Comparison of ENCODE assay signal across 6 cellular contexts in the genomic region with DNA sequence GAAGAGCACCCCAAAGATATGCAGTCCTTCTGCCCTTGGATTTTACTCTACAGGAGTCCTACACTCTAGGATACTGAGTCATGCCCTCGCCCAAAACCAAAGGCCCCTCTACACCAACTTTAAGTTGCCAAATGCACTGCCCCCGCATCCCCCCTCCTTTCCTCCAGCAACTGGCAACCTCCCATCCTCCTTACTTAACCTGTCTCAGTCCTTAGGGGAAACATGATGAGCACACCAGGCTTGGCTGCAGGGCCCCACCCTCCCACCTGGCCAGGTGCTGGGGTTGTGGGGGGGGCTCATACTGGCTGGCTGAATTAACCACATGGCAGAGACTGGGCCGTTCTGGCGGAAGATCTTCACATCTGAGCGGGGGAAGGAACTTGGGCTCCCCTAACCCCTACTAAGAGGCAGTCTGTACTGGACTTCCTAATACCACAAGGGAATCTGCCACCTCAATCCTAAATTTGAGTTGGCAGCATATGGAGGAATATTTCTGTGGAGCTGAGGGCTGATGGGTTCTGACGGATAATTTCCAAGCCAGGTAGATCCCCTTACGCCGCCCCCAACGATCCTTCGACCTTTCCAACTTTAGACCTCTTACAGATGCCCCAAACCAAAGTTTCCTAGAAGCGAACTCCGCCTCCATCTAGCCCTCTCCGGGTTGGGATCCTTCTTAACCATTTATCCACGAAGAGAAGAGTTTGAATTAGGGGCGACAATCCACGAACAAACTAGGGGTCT. TPM values are rescaled to one million over a fixed set of nuclear protein-coding genes. Genes with fewer than 3 reads are reported as not detected.
A peak's percentile ranks its signal among the peaks of the same experiment; 100 is the strongest.
DNase-seq lines count a peak whose midpoint lies in the region; ATAC-seq and TF ChIP-seq lines count a peak whose summit lies in the region.

No MANE protein-coding gene starts in this region.

- H3K36me3 ChIP-seq in smooth muscle cell (ENCODE audit: low read depth) = no peaks in the 10 kb centered on the region

- H3K27me3 ChIP-seq in smooth muscle cell (ENCODE audit: low read depth) = no peaks in the 10 kb centered on the region

- no peaks in the 10 kb centered on the region for H3K9me3 ChIP-seq in smooth muscle cell (replicated peaks; ENCODE audit: low read depth)

- 3% methylated on average over 16 of the region's 16 CpGs for WGBS in smooth muscle cell (ENCODE audit: low lambda C conversion rate)

- no peak for TF ChIP-seq CTCF in GM13976 (IDR thresholded peaks at IDR 0.05; ENCODE audit: borderline replicate concordance, control extremely low read depth, extremely low read depth, insufficient read depth, missing control alignments)
- no peak for TF ChIP-seq CTCF in smooth muscle cell (IDR thresholded peaks at IDR 0.05; ENCODE audit: borderline replicate concordance, insufficient read depth, poor library complexity, severe bottlenecking)

- peaks cover 50% of the 10 kb centered on the region for H3K4me1 ChIP-seq in smooth muscle cell (ENCODE audit: low read depth)

- DNase-seq in GM13976 (ENCODE audit: low spot score) (peak; percentile 37), RKO (ENCODE audit: low spot score) (peak; percentile 84), erythroblast (lab: John Stamatoyannopoulos, UW) (peak; percentile 66 to 74), smooth muscle cell (lab: John Stamatoyannopoulos, UW; ENCODE audit: unreplicated experiment) (no peak), NCI-H446 (lab: John Stamatoyannopoulos, UW) (no peak)

- H3K9ac ChIP-seq in smooth muscle cell (ENCODE audit: low read depth) = peak overlapping the region; percentile 100

- peak; percentile 47 for TF ChIP-seq POLR2A in erythroblast (IDR thresholded peaks at IDR 0.05; ENCODE audit: low read length)

- H2AFZ ChIP-seq in smooth muscle cell (ENCODE audit: low read depth) = peak overlapping the region; percentile 34

- ATAC-seq in GM21717 (IDR thresholded peaks at IDR 0.05; ENCODE audit: unreplicated experiment) = no peak

- H4K20me1 ChIP-seq in smooth muscle cell (ENCODE audit: low read depth) = no peaks in the 10 kb centered on the region

- peak overlapping the region; percentile 75 for H3K4me3 ChIP-seq in smooth muscle cell

- peaks cover 59% of the 10 kb centered on the region for H3K79me2 ChIP-seq in smooth muscle cell (ENCODE audit: low read depth)

- peak overlapping the region; percentile 97 for H3K4me2 ChIP-seq in smooth muscle cell

- H3F3A ChIP-seq in smooth muscle cell (ENCODE audit: low read depth) = peaks cover 6% of the 10 kb centered on the region

- peak overlapping the region; percentile 100 for H3K27ac ChIP-seq in smooth muscle cell (ENCODE audit: low read depth)

- in situ Hi-C loops in GM13976 (cut with MboI; ENCODE audit: low sequenced_read_pairs, unreplicated experiment) = no loop called here

RNA-seq across cellular contexts. Expression of a gene that starts 1.1 kb away (rescaled TPM):
- total RNA-seq in smooth muscle cell = 88.4 and 97.2 TPM in 2 replicates
- 109 and 134 TPM in 2 replicates for polyA plus RNA-seq in smooth muscle cell

RNA-seq across cellular contexts. Expression of a gene that starts 9.5 kb away (rescaled TPM):
- 16.5 and 29.3 TPM in 2 replicates for total RNA-seq in smooth muscle cell
- polyA plus RNA-seq in smooth muscle cell = 68.6 and 79.6 TPM in 2 replicates

RNA-seq across cellular contexts. Expression of a gene that starts 17.0 kb away (rescaled TPM):
- 31.0 and 37.7 TPM in 2 replicates for total RNA-seq in smooth muscle cell
- polyA plus RNA-seq in smooth muscle cell = 68.1 and 68.7 TPM in 2 replicates

RNA-seq across cellular contexts. Expression of a gene that starts 21.8 kb away (rescaled TPM):
- 13.8 and 20.3 TPM in 2 replicates for total RNA-seq in smooth muscle cell
- 17.4 and 19.2 TPM in 2 replicates for polyA plus RNA-seq in smooth muscle cell

RNA-seq across cellular contexts. Expression of a gene that starts 22.1 kb away (rescaled TPM):
- total RNA-seq in smooth muscle cell = 5.4 and 11.0 TPM in 2 replicates
- 17.5 and 21.7 TPM in 2 replicates for polyA plus RNA-seq in smooth muscle cell

Comparison
In these comparisons a context has a peak if more than half of its experiments do, and no peak if none do; other contexts are left out.
1. DNase-seq: peak in GM13976 (single experiment), RKO (single experiment) and erythroblast (2 of 2); none in smooth muscle cell (single experiment) and NCI-H446 (0 of 2).